Comparison of ENCODE assay signal across 16 cellular contexts in the genomic region with DNA sequence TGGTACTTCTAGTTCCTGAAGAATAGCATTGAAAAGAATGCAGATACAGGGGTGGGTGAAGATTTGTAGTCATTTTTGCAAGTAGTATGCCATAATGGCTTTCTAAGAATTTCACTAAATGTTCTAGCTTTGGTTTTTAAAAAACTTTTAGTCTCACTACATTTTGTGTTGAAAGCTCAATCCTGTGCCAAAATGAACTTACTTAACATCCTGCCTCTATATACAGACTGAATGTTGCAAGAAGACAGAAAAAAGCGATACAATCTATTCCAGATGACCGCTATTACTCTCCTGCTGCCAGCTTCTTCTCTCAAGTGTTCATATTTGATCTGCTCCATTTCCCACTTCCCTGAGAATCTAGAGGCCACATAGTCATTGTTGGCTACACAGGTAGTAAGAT.
DNase-seq lines count a peak whose midpoint lies in the region; ATAC-seq and TF ChIP-seq lines count a peak whose summit lies in the region.
"Had no signal": no experiment of that assay in that cellular context is flagged by ENCODE, and none has a peak within 500 bp of the region (broad histone marks: within the 10 kb centered on the region; RNA-seq: fewer than 3 reads in every experiment).

No MANE protein-coding gene starts in this region.

- no peaks in the 10 kb centered on the region for H3K9me3 Mint-ChIP-seq in HFFc6
- H3K9me3 Mint-ChIP-seq: H9 had no signal

- H3K4me3 Mint-ChIP-seq in HFFc6, result no peak overlapping the region
- H3K4me3 Mint-ChIP-seq: H9 had no signal

- H3K4me3 ChIP-seq in cardiac fibroblast (replicated peaks in 1 of 2; ENCODE audit: low read depth in 2 of 2, low read length in 2 of 2) (no peak overlapping the region), fibroblast of villous mesenchyme (ENCODE audit: low read depth, low read length) (no peak overlapping the region)
- H3K4me3 ChIP-seq: Peyer's patch, SK-N-MC had no signal

- TF ChIP-seq CTCF in cardiac fibroblast (IDR thresholded peaks at IDR 0.05; ENCODE audit: low read depth, low read length), result no peak
- no peak for TF ChIP-seq CTCF in fibroblast of villous mesenchyme (IDR thresholded peaks at IDR 0.05; ENCODE audit: insufficient read depth, low read depth, low read length)
- TF ChIP-seq CTCF in HFFc6 (IDR thresholded peaks at IDR 0.05), result no peak

- no peak overlapping the region for H3K27ac Mint-ChIP-seq in HFFc6
- H3K27ac Mint-ChIP-seq: H9 had no signal

- no peaks in the 10 kb centered on the region for H3K4me1 Mint-ChIP-seq in HFFc6 (ENCODE audit: low read depth)
- H3K4me1 Mint-ChIP-seq: H9 had no signal

- H3K36me3 Mint-ChIP-seq in HFFc6 (ENCODE audit: low read depth), result no peaks in the 10 kb centered on the region

- H3K27me3 Mint-ChIP-seq in HFFc6 (ENCODE audit: insufficient read depth), result no peaks in the 10 kb centered on the region

- DNase-seq in HS-5 (ENCODE audit: low read depth), result peak; percentile 13
- peak; percentile 5 to 74 for DNase-seq in cardiac fibroblast (ENCODE audit: low read depth in 2 of 2)
- DNase-seq in fibroblast of villous mesenchyme (ENCODE audit: low read depth), result peak; percentile 15
- no peak for DNase-seq in sciatic nerve (ENCODE audit: low spot score)
- DNase-seq in HFFc6, result no peak
- no peak for DNase-seq in nucleus accumbens (lab: John Stamatoyannopoulos, UW)
- DNase-seq: H9, NCI-H1436, NCI-H2029 treated with DMSO at 0.1 percent for 48 hours, NCI-H2227 treated with DMSO at 0.1 percent for 48 hours, NCI-H524, Peyer's patch, Right ventricle myocardium superior had no signal

- intact Hi-C loops in sciatic nerve (cut with DNase I), result no loop called here

- ATAC-seq in sciatic nerve, result peak; percentile 73
- ATAC-seq in GM19324 (IDR thresholded peaks at IDR 0.05; ENCODE audit: low FRiP score, unreplicated experiment), result no peak
- no peak for ATAC-seq in GM21381 (IDR thresholded peaks at IDR 0.05; ENCODE audit: unreplicated experiment)

Comparison
In these comparisons a context has a peak if more than half of its experiments do, and no peak if none do; other contexts are left out.
1. DNase-seq: peak in HS-5 (single experiment), cardiac fibroblast (2 of 2) and fibroblast of villous mesenchyme (single experiment); none in sciatic nerve (single experiment), HFFc6 (single experiment) and nucleus accumbens (0 of 56).